Comparison of ENCODE assay signal across 6 cellular contexts in genomic region chr11:69187540-69188065, GRCh38. TPM values are rescaled to one million over a fixed set of nuclear protein-coding genes. Genes with fewer than 3 reads are reported as not detected.
"Had no signal": no experiment of that assay in that cellular context is flagged by ENCODE, and none has a peak within 500 bp of the region (broad histone marks: within the 10 kb centered on the region; RNA-seq: fewer than 3 reads in every experiment).

No MANE protein-coding gene starts in this region.

- ATAC-seq: GM23338 had no signal

- H3K27ac ChIP-seq: HL-60 had no signal

- H3K4me3 ChIP-seq: GM23338 had no signal

- H3K4me2 ChIP-seq: GM23338 had no signal

- H2AFZ ChIP-seq: GM23338 had no signal

- DNase-seq: H9, HCEC 1CT, KBM-7 had no signal

RNA-seq across cellular contexts. Expression of gene SMIM38, which starts 31.9 kb away (rescaled TPM):
- polyA plus RNA-seq: GM23338, IgD-negative memory B cell had no signal
